Comparison of ENCODE assay signal across 8 cellular contexts in the genomic region with DNA sequence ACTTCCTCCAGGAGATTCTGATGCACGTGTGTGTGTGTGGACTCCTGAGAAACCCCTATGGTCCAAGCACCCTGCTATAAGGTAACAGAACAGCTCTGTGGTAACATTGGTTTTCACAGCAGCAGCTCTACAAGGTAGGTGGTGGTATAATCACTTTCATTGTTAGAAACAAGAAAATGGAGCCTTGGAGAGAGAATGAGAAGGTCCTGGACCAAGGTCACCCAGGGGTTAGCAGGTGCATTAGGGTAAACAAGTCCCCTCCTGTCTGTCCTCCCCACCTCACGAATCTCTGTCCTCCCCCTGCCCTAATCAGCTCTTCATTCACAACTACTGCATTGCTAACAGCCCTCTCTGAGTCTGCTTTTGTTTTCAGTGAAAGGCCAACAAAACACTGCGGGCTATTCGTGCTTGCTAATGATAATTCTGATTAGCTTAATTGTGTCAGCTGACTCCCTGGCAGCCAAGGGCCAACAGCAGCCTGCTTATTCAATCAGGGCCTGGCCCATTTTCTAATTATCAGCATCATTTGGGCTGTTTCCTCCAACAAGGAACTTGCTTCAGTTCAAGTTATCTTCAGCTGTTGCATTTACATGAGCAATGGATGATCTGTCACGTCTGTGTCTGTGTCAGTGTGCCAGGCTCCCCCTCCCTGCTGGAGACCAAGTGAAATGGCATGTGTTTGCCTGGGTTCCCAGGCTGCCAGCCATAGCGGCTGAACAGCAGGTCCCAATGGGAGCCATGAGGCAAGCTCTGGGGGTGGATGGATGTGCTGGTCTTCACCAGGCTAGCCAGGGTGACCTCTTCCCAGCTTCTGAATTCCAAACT.
A peak's percentile ranks its signal among the peaks of the same experiment; 100 is the strongest.
DNase-seq lines count a peak whose midpoint lies in the region; ATAC-seq and TF ChIP-seq lines count a peak whose summit lies in the region.

No MANE protein-coding gene starts in this region.

- peak overlapping the region in 1 of 5 donors; percentile 91 for H3K9ac ChIP-seq in subcutaneous abdominal adipose tissue (ENCODE audit: low read length in 5 of 5)

- DNase-seq in CD1c-positive myeloid dendritic cell (ENCODE audit: extremely low spot score) (peak; percentile 34), erythroblast (lab: John Stamatoyannopoulos, UW) (peak; percentile 5 to 9), WERI-Rb-1 (no peak), NCI-H524 (lab: John Stamatoyannopoulos, UW) (no peak)
- no peak for DNase-seq in activated CD8-positive, alpha-beta memory T cell treated with anti-CD3 and anti-CD28 coated beads, Interleukin-2, amount 50 U/mL, for 48 hours

- H3K27ac ChIP-seq in subcutaneous abdominal adipose tissue (ENCODE audit: low read depth, low read length) = peak overlapping the region; percentile 29
- H3K27ac ChIP-seq in WERI-Rb-1 = no peak overlapping the region

- no peak for TF ChIP-seq POLR2A in erythroblast (IDR thresholded peaks at IDR 0.05; ENCODE audit: low read length)

- peaks cover 6 to 28% (median 18%) of the 10 kb centered on the region in 5 donors for H3K4me1 ChIP-seq in subcutaneous abdominal adipose tissue (ENCODE audit: control insufficient read depth in 5 of 5, insufficient read depth in 5 of 5, low read length in 5 of 5)

- H3K36me3 ChIP-seq in subcutaneous abdominal adipose tissue (ENCODE audit: control insufficient read depth in 5 of 5, insufficient read depth in 5 of 5, low read length in 5 of 5) (peaks cover 0 to 4% (median under 1%) of the 10 kb centered on the region in 5 donors), WERI-Rb-1 (no peaks in the 10 kb centered on the region)

- TF ChIP-seq CTCF in WERI-Rb-1 (IDR thresholded peaks at IDR 0.05; ENCODE audit: low read depth, low read length) = no peak

- no peak overlapping the region for H3K4me3 ChIP-seq in subcutaneous abdominal adipose tissue (ENCODE audit: low read depth in 1 of 5, low read length in 5 of 5)
- H3K4me3 ChIP-seq in WERI-Rb-1 (ENCODE audit: low read depth, low read length) = no peak overlapping the region

- H3K9me3 ChIP-seq in subcutaneous abdominal adipose tissue (ENCODE audit: control insufficient read depth in 5 of 5, low read length in 5 of 5) (peaks cover 0 to 2% (median 0%) of the 10 kb centered on the region in 5 donors), WERI-Rb-1 (ENCODE audit: severe bottlenecking) (no peaks in the 10 kb centered on the region)

- H3K27me3 ChIP-seq in subcutaneous abdominal adipose tissue (ENCODE audit: control insufficient read depth in 5 of 5, insufficient read depth in 4 of 5, low read length in 5 of 5) (peaks cover 0 to 3% (median 0%) of the 10 kb centered on the region in 5 donors), WERI-Rb-1 (ENCODE audit: insufficient read depth, low read depth, severe bottlenecking) (no peaks in the 10 kb centered on the region)

- ATAC-seq in GM19463 (IDR thresholded peaks at IDR 0.05; ENCODE audit: unreplicated experiment) = peak; percentile 84
- ATAC-seq in HG03439 (IDR thresholded peaks at IDR 0.05; ENCODE audit: unreplicated experiment) = peak; percentile 64

Comparison
In these comparisons a context has a peak if more than half of its experiments do, and no peak if none do; other contexts are left out.
1. DNase-seq: peak in CD1c-positive myeloid dendritic cell (single experiment) and erythroblast (2 of 2); none in activated CD8-positive, alpha-beta memory T cell treated with anti-CD3 and anti-CD28 coated beads, Interleukin-2, amount 50 U/mL, for 48 hours (single experiment), WERI-Rb-1 (single experiment) and NCI-H524 (0 of 2).